Comparison of ENCODE assay signal across 1 cellular context in genomic region chr1:198157241-198157846, GRCh38.
A peak's percentile ranks its signal among the peaks of the same experiment; 100 is the strongest.
TF ChIP-seq lines count a peak whose summit lies in the region.

No MANE protein-coding gene starts in this region.

TF ChIP-seq in HepG2, 621 proteins besides CTCF, POLR2A, EP300 and RAD21 (continued from another document):
- TF ChIP-seq CREBL2 (CRISPR knock-in tag; IDR thresholded peaks at IDR 0.05; ENCODE audit: borderline replicate concordance) (no peak), SAP130 (CRISPR knock-in tag; IDR thresholded peaks at IDR 0.05; ENCODE audit: low read depth) (peak; percentile 51), SKI (IDR thresholded peaks at IDR 0.05; ENCODE audit: partially characterized antibody) (no peak), MEIS2 (CRISPR knock-in tag; IDR thresholded peaks at IDR 0.05) (no peak), NFAT5 (CRISPR knock-in tag; IDR thresholded peaks at IDR 0.05) (no peak), ELF1 (CRISPR knock-in tag; IDR thresholded peaks at IDR 0.05) (no peak), ZNF513 (CRISPR knock-in tag; conservative IDR thresholded peaks at IDR 0.05) (no peak), ZNF124 (CRISPR knock-in tag; IDR thresholded peaks at IDR 0.05) (no peak)
